ENCODE assay signal across 18 cellular contexts in the genomic region with DNA sequence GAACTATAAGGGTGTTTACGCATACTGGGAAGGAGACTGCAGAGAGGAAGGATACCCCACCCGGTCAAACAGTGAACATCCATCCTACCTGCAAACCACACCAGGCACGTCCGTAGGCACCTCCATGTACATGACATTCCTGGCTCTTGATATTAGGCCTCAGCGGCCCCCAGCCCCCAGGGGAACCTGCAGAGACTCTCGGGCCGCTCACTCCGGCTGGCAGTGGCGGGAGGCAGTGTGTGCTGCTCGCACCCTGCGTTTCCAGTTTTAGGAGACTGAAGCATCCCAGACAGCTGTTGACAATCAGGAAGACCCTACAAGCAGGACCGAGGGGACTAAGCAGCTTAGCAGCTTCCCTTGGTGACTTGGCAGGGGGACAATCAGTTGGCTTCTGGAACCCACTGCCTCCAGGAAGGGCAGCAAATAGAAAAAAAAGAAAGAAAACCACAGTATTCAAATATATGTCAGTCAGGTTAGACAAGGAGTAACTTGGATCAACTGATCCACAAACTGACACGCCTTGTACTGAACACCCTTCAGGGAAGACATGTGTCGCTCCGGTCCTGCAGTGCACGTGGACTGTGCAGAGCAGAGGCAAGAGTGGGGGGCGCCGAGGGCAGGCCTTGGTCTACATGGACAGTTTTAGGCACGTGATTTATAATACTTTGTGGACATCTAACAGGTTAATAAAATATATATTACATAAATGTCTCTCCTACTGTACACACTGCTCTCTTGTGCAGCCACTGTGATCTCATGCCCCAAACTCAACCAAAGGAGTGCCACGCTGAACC. TPM values are rescaled to one million over a fixed set of nuclear protein-coding genes. Genes with fewer than 3 reads are reported as not detected.
"Had no signal": no experiment of that assay in that cellular context is flagged by ENCODE, and none has a peak within 500 bp of the region (broad histone marks: within the 10 kb centered on the region; RNA-seq: fewer than 3 reads in every experiment).

No MANE protein-coding gene starts in this region.

- DNase-seq: activated B cell treated with CpG ODN at 0.5 μM for 24 hours; activated CD4-positive, alpha-beta T cell treated with anti-CD3 and anti-CD28 coated beads, Interleukin-2, amount 50 U/mL, for 1 hour; activated effector memory CD4-positive, alpha-beta T cell treated with Interleukin-2 at 50 U/mL for 16 hours; activated T-cell treated with anti-CD3 and anti-CD28 coated beads for 4 hours; brain microvascular endothelial cell; endodermal cell; glutamatergic neuron; immature natural killer cell; lower lobe of right lung; natural killer cell; nucleus accumbens; psoas muscle; stimulated activated naive CD8-positive, alpha-beta T cell treated with anti-CD3 and anti-CD28 coated beads, Interleukin-15, amount 100 ng/mL, for 72 hours; T-cell had no signal

- H3K4me3 Mint-ChIP-seq: activated B cell treated with CpG ODN at 0.5 μM for 24 hours; endodermal cell; immature natural killer cell; natural killer cell; stimulated activated naive CD8-positive, alpha-beta T cell treated with anti-CD3 and anti-CD28 coated beads, Interleukin-15, amount 100 ng/mL, for 72 hours; T-cell had no signal

- H3K27ac Mint-ChIP-seq: activated B cell treated with CpG ODN at 0.5 μM for 24 hours, endodermal cell, T-cell had no signal

- H3K27ac ChIP-seq: brain microvascular endothelial cell, psoas muscle had no signal

- H3K4me1 Mint-ChIP-seq: endodermal cell; stimulated activated naive CD8-positive, alpha-beta T cell treated with anti-CD3 and anti-CD28 coated beads, Interleukin-15, amount 100 ng/mL, for 72 hours; T-cell had no signal

- H3K27me3 Mint-ChIP-seq: activated B cell treated with CpG ODN at 0.5 μM for 24 hours; stimulated activated naive CD8-positive, alpha-beta T cell treated with anti-CD3 and anti-CD28 coated beads, Interleukin-15, amount 100 ng/mL, for 72 hours; T-cell had no signal

- H3K9me3 Mint-ChIP-seq: activated B cell treated with CpG ODN at 0.5 μM for 24 hours; activated naive CD4-positive, alpha-beta T cell treated with anti-CD3 and anti-CD28 coated beads, Interleukin-2, amount 50 U/mL, for 72 hours; endodermal cell; immature natural killer cell; natural killer cell; stimulated activated naive CD8-positive, alpha-beta T cell treated with anti-CD3 and anti-CD28 coated beads, Interleukin-15, amount 100 ng/mL, for 72 hours; T-cell had no signal

- H3K4me3 ChIP-seq: esophagus muscularis mucosa, lower lobe of right lung, psoas muscle had no signal

- H3K9me3 ChIP-seq: esophagus muscularis mucosa, lower lobe of right lung, psoas muscle had no signal

- H3K27me3 ChIP-seq: brain microvascular endothelial cell, esophagus muscularis mucosa had no signal

- ATAC-seq: activated naive CD4-positive, alpha-beta T cell treated with anti-CD3 and anti-CD28 coated beads, Interleukin-2, amount 50 U/mL, for 72 hours; lower lobe of right lung; natural killer cell; psoas muscle; sciatic nerve; stimulated activated naive CD8-positive, alpha-beta T cell treated with anti-CD3 and anti-CD28 coated beads, Interleukin-15, amount 100 ng/mL, for 72 hours; T-cell had no signal

RNA-seq across cellular contexts. Expression of gene CLEC18B, which starts 29.9 kb away (rescaled TPM):
- total RNA-seq: dermis microvascular lymphatic vessel endothelial cell, endodermal cell had no signal
